In the genomic region with DNA sequence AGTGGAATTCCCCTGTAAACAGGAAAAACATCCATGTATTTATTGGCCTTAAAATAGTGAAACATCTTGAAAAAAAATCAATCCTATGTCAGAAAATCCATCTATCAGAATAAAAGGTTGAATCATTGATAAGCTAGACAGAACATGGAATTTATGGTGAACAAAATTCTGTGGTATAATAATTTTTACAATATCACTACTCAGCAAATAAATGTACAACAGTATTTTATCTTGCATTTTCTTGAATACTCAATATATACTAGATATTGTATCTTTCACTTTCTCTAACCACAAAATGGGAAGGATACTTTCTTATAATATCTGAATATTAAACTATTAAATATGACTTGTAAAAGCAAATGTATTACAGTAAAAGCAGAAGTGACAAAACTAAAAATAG, we compare ENCODE assay signal across 39 cellular contexts. TPM values are rescaled to one million over a fixed set of nuclear protein-coding genes. Genes with fewer than 3 reads are reported as not detected.
"Had no signal": no experiment of that assay in that cellular context is flagged by ENCODE, and none has a peak within 500 bp of the region (broad histone marks: within the 10 kb centered on the region; RNA-seq: fewer than 3 reads in every experiment).

No MANE protein-coding gene starts in this region.

- H3K27ac Mint-ChIP-seq: activated B cell treated with CpG ODN at 0.5 μM for 24 hours; activated CD4-positive, alpha-beta memory T cell treated with anti-CD3 and anti-CD28 coated beads for 36 hours; activated CD4-positive, alpha-beta T cell treated with anti-CD3 and anti-CD28 coated beads, Interleukin-2, amount 10 ng/mL, durations not matched to agents 24 days and 14 days; activated CD8-positive, alpha-beta T cell treated with anti-CD3 and anti-CD28 coated beads for 36 hours; activated naive CD4-positive, alpha-beta T cell treated with anti-CD3 and anti-CD28 coated beads for 36 hours; activated naive CD4-positive, alpha-beta T cell treated with anti-CD3 and anti-CD28 coated beads, Interleukin-2, amount 50 U/mL, for 72 hours; activated naive CD8-positive, alpha-beta T cell treated with anti-CD3 and anti-CD28 coated beads, Interleukin-2, amount 10 ng/mL, durations not matched to agents 7 days and 5 days; activated naive CD8-positive, alpha-beta T cell treated with anti-CD3 and anti-CD28 coated beads, Interleukin-2, amount 50 U/mL, for 24 hours; activated T-cell treated with anti-CD3 and anti-CD28 coated beads, Interleukin-2, amount 50 U/mL, for 72 hours; activated T-helper 1 cell treated with anti-CD3 and anti-CD28 coated beads, Interleukin-12 subunit alpha, Interleukin-12 subunit beta, Interleukin-2, Interleukin-4 antibody, amounts not matched to agents 30 ng/mL and 10 ng/mL and 1 ng/mL, durations not matched to agents 14 hours and 24 hours and 36 hours; activated T-helper 17 cell treated with anti-CD3 and anti-CD28 coated beads, Interleukin-2, amount 50 U/mL, for 72 hours; brain; T-helper 1 cell treated with Interleukin-12 subunit alpha and Interleukin-12 subunit beta and Interleukin-4 antibody, amounts not matched to agents 30 μg/mL and 1 μg/mL, for 36 hours; T-helper 2 cell treated with Interferon-gamma antibody and Interleukin-4, amounts not matched to agents 5 μg/mL and 100 μg/mL, for 36 hours had no signal

- H3K9me3 Mint-ChIP-seq: activated B cell treated with CpG ODN at 0.5 μM for 24 hours; activated CD4-positive, alpha-beta memory T cell treated with anti-CD3 and anti-CD28 coated beads for 36 hours; activated CD4-positive, alpha-beta T cell treated with anti-CD3 and anti-CD28 coated beads, Interleukin-2, amount 10 ng/mL, durations not matched to agents 24 days and 14 days; activated CD8-positive, alpha-beta T cell treated with anti-CD3 and anti-CD28 coated beads for 36 hours; activated naive CD4-positive, alpha-beta T cell treated with anti-CD3 and anti-CD28 coated beads for 36 hours; activated naive CD4-positive, alpha-beta T cell treated with anti-CD3 and anti-CD28 coated beads, Interleukin-2, amount 50 U/mL, for 72 hours; activated naive CD8-positive, alpha-beta T cell treated with anti-CD3 and anti-CD28 coated beads, Interleukin-2, amount 10 ng/mL, durations not matched to agents 7 days and 5 days; activated naive CD8-positive, alpha-beta T cell treated with anti-CD3 and anti-CD28 coated beads, Interleukin-2, amount 50 U/mL, for 24 hours; activated T-cell treated with anti-CD3 and anti-CD28 coated beads, Interleukin-2, amount 50 U/mL, for 4 hours; activated T-cell treated with anti-CD3 and anti-CD28 coated beads, Interleukin-2, amount 50 U/mL, for 72 hours; activated T-helper 1 cell treated with anti-CD3 and anti-CD28 coated beads, Interleukin-12 subunit alpha, Interleukin-12 subunit beta, Interleukin-2, Interleukin-4 antibody, amounts not matched to agents 30 ng/mL and 10 ng/mL and 1 ng/mL, durations not matched to agents 14 hours and 24 hours and 36 hours; activated T-helper 17 cell treated with anti-CD3 and anti-CD28 coated beads, Interleukin-2, amount 50 U/mL, for 72 hours; central memory CD8-positive, alpha-beta T cell; T-helper 1 cell treated with Interleukin-12 subunit alpha and Interleukin-12 subunit beta and Interleukin-4 antibody, amounts not matched to agents 30 μg/mL and 1 μg/mL, for 36 hours; T-helper 2 cell treated with Interferon-gamma antibody and Interleukin-4, amounts not matched to agents 5 μg/mL and 100 μg/mL, for 36 hours had no signal

- FAIRE-seq: bronchial epithelial cell, TTC549 had no signal

- H3K27ac ChIP-seq: ascending aorta, cardiac muscle cell, VCaP had no signal

- H3K27me3 Mint-ChIP-seq: activated B cell treated with CpG ODN at 0.5 μM for 24 hours; activated CD4-positive, alpha-beta memory T cell treated with anti-CD3 and anti-CD28 coated beads for 36 hours; activated CD8-positive, alpha-beta T cell treated with anti-CD3 and anti-CD28 coated beads for 36 hours; activated T-helper 17 cell treated with anti-CD3 and anti-CD28 coated beads, Interleukin-2, amount 50 U/mL, for 72 hours; brain; central memory CD8-positive, alpha-beta T cell had no signal

- H3K4me3 Mint-ChIP-seq: activated B cell treated with CpG ODN at 0.5 μM for 24 hours; activated CD4-positive, alpha-beta memory T cell treated with anti-CD3 and anti-CD28 coated beads for 36 hours; activated CD4-positive, alpha-beta T cell treated with anti-CD3 and anti-CD28 coated beads, Interleukin-2, amount 10 ng/mL, durations not matched to agents 24 days and 14 days; activated CD8-positive, alpha-beta T cell treated with anti-CD3 and anti-CD28 coated beads for 36 hours; activated naive CD4-positive, alpha-beta T cell treated with anti-CD3 and anti-CD28 coated beads for 36 hours; activated naive CD8-positive, alpha-beta T cell treated with anti-CD3 and anti-CD28 coated beads, Interleukin-2, amount 10 ng/mL, durations not matched to agents 7 days and 5 days; activated naive CD8-positive, alpha-beta T cell treated with anti-CD3 and anti-CD28 coated beads, Interleukin-2, amount 50 U/mL, for 24 hours; activated T-cell treated with anti-CD3 and anti-CD28 coated beads, Interleukin-2, amount 50 U/mL, for 4 hours; activated T-cell treated with anti-CD3 and anti-CD28 coated beads, Interleukin-2, amount 50 U/mL, for 72 hours; activated T-helper 1 cell treated with anti-CD3 and anti-CD28 coated beads, Interleukin-12 subunit alpha, Interleukin-12 subunit beta, Interleukin-2, Interleukin-4 antibody, amounts not matched to agents 30 ng/mL and 10 ng/mL and 1 ng/mL, durations not matched to agents 14 hours and 24 hours and 36 hours; activated T-helper 17 cell treated with anti-CD3 and anti-CD28 coated beads, Interleukin-2, amount 50 U/mL, for 72 hours; brain; central memory CD8-positive, alpha-beta T cell; T-helper 1 cell treated with Interleukin-12 subunit alpha and Interleukin-12 subunit beta and Interleukin-4 antibody, amounts not matched to agents 30 μg/mL and 1 μg/mL, for 36 hours; T-helper 2 cell treated with Interferon-gamma antibody and Interleukin-4, amounts not matched to agents 5 μg/mL and 100 μg/mL, for 36 hours had no signal

- H3K4me1 Mint-ChIP-seq: activated naive CD8-positive, alpha-beta T cell treated with anti-CD3 and anti-CD28 coated beads, Interleukin-2, amount 50 U/mL, for 24 hours; activated T-helper 17 cell treated with anti-CD3 and anti-CD28 coated beads, Interleukin-2, amount 50 U/mL, for 72 hours had no signal

- H3K9me3 ChIP-seq: ascending aorta had no signal

- DNase-seq: activated B cell treated with CpG ODN at 0.5 μM for 24 hours; activated CD4-positive, alpha-beta memory T cell treated with anti-CD3 and anti-CD28 coated beads for 36 hours; activated CD4-positive, alpha-beta T cell treated with anti-CD3 and anti-CD28 coated beads for 4 hours; activated CD4-positive, alpha-beta T cell treated with anti-CD3 and anti-CD28 coated beads, Interleukin-2, amount 10 ng/mL, durations not matched to agents 24 days and 14 days; activated CD4-positive, alpha-beta T cell treated with anti-CD3 and anti-CD28 coated beads, Interleukin-2, amount 50 U/mL, for 1 hour; activated CD4-positive, alpha-beta T cell treated with anti-CD3 and anti-CD28 coated beads, Interleukin-2, amount 50 U/mL, for 4 hours; activated CD4-positive, CD25-positive, alpha-beta regulatory T cell treated with anti-CD3 and anti-CD28 coated beads, Interleukin-2, amount 50 U/mL, for 72 hours; activated CD8-positive, alpha-beta memory T cell treated with anti-CD3 and anti-CD28 coated beads, Interleukin-2, amount 50 U/mL, for 4 hours; activated CD8-positive, alpha-beta T cell treated with anti-CD3 and anti-CD28 coated beads for 36 hours; activated effector memory CD4-positive, alpha-beta T cell treated with anti-CD3 and anti-CD28 coated beads, Interleukin-2, amount 50 U/mL, for 16 hours; activated gamma-delta T cell treated with Interleukin-2 at 50 U/mL for 16 hours; activated naive CD4-positive, alpha-beta T cell; activated naive CD4-positive, alpha-beta T cell treated with anti-CD3 and anti-CD28 coated beads for 36 hours; activated naive CD4-positive, alpha-beta T cell treated with anti-CD3 and anti-CD28 coated beads, Interleukin-2, amount 50 U/mL, for 16 hours; activated naive CD8-positive, alpha-beta T cell treated with anti-CD3 and anti-CD28 coated beads, Interleukin-2, amount 10 ng/mL, durations not matched to agents 7 days and 5 days; activated naive CD8-positive, alpha-beta T cell treated with anti-CD3 and anti-CD28 coated beads, Interleukin-2, amount 50 U/mL, for 24 hours; activated T-cell treated with anti-CD3 and anti-CD28 coated beads for 4 hours; activated T-cell treated with anti-CD3 and anti-CD28 coated beads, Interleukin-2, amount 50 U/mL, for 1 hour; activated T-cell treated with anti-CD3 and anti-CD28 coated beads, Interleukin-2, amount 50 U/mL, for 4 hours; activated T-cell treated with anti-CD3 and anti-CD28 coated beads, Interleukin-2, amount 50 U/mL, for 72 hours; amygdala; anterior cingulate cortex; caudate nucleus; cerebellar nuclear complex; T-helper 2 cell; T-helper 9 cell had no signal

- H3K4me3 ChIP-seq: ascending aorta, cardiac muscle cell had no signal

- H3K36me3 Mint-ChIP-seq: activated CD4-positive, alpha-beta memory T cell treated with anti-CD3 and anti-CD28 coated beads for 36 hours; activated naive CD4-positive, alpha-beta T cell treated with anti-CD3 and anti-CD28 coated beads, Interleukin-2, amount 50 U/mL, for 72 hours; activated naive CD8-positive, alpha-beta T cell treated with anti-CD3 and anti-CD28 coated beads, Interleukin-2, amount 10 ng/mL, durations not matched to agents 7 days and 5 days; brain had no signal

- ATAC-seq: activated CD8-positive, alpha-beta T cell treated with anti-CD3 and anti-CD28 coated beads for 36 hours; activated naive CD4-positive, alpha-beta T cell treated with anti-CD3 and anti-CD28 coated beads, Interleukin-2, amount 50 U/mL, for 72 hours; activated naive CD8-positive, alpha-beta T cell treated with anti-CD3 and anti-CD28 coated beads, Interleukin-2, amount 50 U/mL, for 24 hours; activated T-cell treated with anti-CD3 and anti-CD28 coated beads, Interleukin-2, amount 50 U/mL, for 4 hours; activated T-cell treated with anti-CD3 and anti-CD28 coated beads, Interleukin-2, amount 50 U/mL, for 72 hours; activated T-helper 17 cell treated with anti-CD3 and anti-CD28 coated beads, Interleukin-2, amount 50 U/mL, for 72 hours had no signal

- H3K27me3 ChIP-seq: ascending aorta, cardiac muscle cell had no signal

- H3K36me3 ChIP-seq: ascending aorta, cardiac muscle cell had no signal

RNA-seq across cellular contexts. Expression of gene RBP7, which starts 30.0 kb away (rescaled TPM):
- total RNA-seq: activated B cell treated with CpG ODN at 0.5 μM for 24 hours; activated CD4-positive, alpha-beta memory T cell treated with anti-CD3 and anti-CD28 coated beads for 36 hours; activated CD4-positive, alpha-beta T cell treated with anti-CD3 and anti-CD28 coated beads, Interleukin-2, amount 10 ng/mL, durations not matched to agents 24 days and 14 days; activated CD8-positive, alpha-beta memory T cell treated with anti-CD3 and anti-CD28 coated beads for 36 hours; activated CD8-positive, alpha-beta T cell treated with anti-CD3 and anti-CD28 coated beads for 36 hours; activated naive CD4-positive, alpha-beta T cell treated with anti-CD3 and anti-CD28 coated beads for 36 hours; activated naive CD4-positive, alpha-beta T cell treated with anti-CD3 and anti-CD28 coated beads, Interleukin-2, amount 50 U/mL, for 72 hours; activated T-cell treated with anti-CD3 and anti-CD28 coated beads, Interleukin-2, amount 50 U/mL, for 4 hours; activated T-cell treated with anti-CD3 and anti-CD28 coated beads, Interleukin-2, amount 50 U/mL, for 72 hours; activated T-helper 1 cell treated with anti-CD3 and anti-CD28 coated beads, Interleukin-12 subunit alpha, Interleukin-12 subunit beta, Interleukin-2, Interleukin-4 antibody, amounts not matched to agents 30 ng/mL and 10 ng/mL and 1 ng/mL, durations not matched to agents 14 hours and 24 hours and 36 hours; activated T-helper 17 cell treated with anti-CD3 and anti-CD28 coated beads, Interleukin-2, amount 50 U/mL, for 72 hours had no signal
